ENCODE assay signal across 3 cellular contexts in the genomic region with DNA sequence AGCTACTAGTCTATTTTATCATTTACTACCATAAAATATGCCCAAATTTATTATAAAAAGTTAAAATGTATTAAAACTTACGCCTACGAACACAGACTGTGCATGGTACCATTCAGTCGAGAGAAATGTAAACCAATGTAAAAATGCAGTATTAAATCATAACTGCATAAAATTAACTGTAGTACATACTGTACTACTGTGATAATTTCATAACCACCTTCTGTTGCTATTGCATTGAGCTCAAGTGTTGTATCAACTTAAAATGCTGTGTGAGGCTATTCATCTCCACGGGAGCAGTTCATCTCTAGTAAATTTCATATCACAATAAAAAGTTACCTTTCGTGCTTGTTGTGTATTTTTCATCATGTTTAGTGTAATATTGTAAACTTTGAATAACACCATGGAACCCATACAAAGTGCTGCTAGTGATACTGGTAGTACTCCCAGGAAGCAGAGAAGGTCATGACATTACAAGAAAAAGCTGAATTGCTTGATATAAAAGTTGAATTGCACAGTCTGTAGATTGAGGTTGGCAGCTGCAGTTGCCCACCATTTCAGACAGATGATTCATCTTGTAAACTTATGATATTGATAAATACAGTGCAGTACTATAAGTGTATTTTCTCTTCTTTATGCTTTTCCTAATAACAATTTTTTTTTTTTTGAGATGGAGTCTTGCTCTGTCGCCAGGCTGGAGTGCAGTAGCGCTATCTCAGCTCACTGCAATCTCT.
TF ChIP-seq lines count a peak whose summit lies in the region.

No MANE protein-coding gene starts in this region.

TF ChIP-seq in A549, 52 proteins besides CTCF, POLR2A, EP300 and RAD21:
- no peak for TF ChIP-seq CBX8 (IDR thresholded peaks at IDR 0.05)
- TF ChIP-seq KDM1A (IDR thresholded peaks at IDR 0.05; ENCODE audit: low read depth) = no peak
- no peak for TF ChIP-seq MAFK (IDR thresholded peaks at IDR 0.05; ENCODE audit: partially characterized antibody)
- TF ChIP-seq JUNB (IDR thresholded peaks at IDR 0.05) = 0 out of 2 replicates have a peak, but pooled peaks have one; percentile 16
- TF ChIP-seq NR3C1 (IDR thresholded peaks at IDR 0.05) = no peak
- TF ChIP-seq FOXS1 (CRISPR knock-in tag; IDR thresholded peaks at IDR 0.05) = no peak

TF ChIP-seq in SK-N-SH, 30 proteins besides CTCF, POLR2A, EP300 and RAD21 (continues in another document):
- TF ChIP-seq, protein P1, sequence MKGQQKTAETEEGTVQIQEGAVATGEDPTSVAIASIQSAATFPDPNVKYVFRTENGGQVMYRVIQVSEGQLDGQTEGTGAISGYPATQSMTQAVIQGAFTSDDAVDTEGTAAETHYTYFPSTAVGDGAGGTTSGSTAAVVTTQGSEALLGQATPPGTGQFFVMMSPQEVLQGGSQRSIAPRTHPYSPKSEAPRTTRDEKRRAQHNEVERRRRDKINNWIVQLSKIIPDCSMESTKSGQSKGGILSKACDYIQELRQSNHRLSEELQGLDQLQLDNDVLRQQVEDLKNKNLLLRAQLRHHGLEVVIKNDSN (IDR thresholded peaks at IDR 0.05; ENCODE audit: borderline replicate concordance, low read depth) = no peak
- TF ChIP-seq GATA2 (CRISPR knock-in tag; IDR thresholded peaks at IDR 0.05) = no peak
- TF ChIP-seq RFX5 (IDR thresholded peaks at IDR 0.05; ENCODE audit: low read length) = no peak
- 0 out of 2 replicates have a peak, but pooled peaks have one; percentile 11 for TF ChIP-seq TEAD4 (IDR thresholded peaks at IDR 0.05; ENCODE audit: borderline replicate concordance, insufficient read depth)
- TF ChIP-seq, protein P2, sequence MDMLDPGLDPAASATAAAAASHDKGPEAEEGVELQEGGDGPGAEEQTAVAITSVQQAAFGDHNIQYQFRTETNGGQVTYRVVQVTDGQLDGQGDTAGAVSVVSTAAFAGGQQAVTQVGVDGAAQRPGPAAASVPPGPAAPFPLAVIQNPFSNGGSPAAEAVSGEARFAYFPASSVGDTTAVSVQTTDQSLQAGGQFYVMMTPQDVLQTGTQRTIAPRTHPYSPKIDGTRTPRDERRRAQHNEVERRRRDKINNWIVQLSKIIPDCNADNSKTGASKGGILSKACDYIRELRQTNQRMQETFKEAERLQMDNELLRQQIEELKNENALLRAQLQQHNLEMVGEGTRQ (IDR thresholded peaks at IDR 0.05; ENCODE audit: borderline replicate concordance, low read depth, low read length) = no peak
- no peak for TF ChIP-seq EZH2phosphoT487 (IDR thresholded peaks at IDR 0.05; ENCODE audit: borderline replicate concordance, low read depth)
- peak; percentile 74; the same call in 1 of the 2 replicates for TF ChIP-seq RXRA (IDR thresholded peaks at IDR 0.05; ENCODE audit: borderline replicate concordance, low read depth)
- TF ChIP-seq FOXJ3 (CRISPR knock-in tag; IDR thresholded peaks at IDR 0.05) = no peak
- TF ChIP-seq ELF1 (IDR thresholded peaks at IDR 0.05) = no peak
- TF ChIP-seq, protein P3, sequence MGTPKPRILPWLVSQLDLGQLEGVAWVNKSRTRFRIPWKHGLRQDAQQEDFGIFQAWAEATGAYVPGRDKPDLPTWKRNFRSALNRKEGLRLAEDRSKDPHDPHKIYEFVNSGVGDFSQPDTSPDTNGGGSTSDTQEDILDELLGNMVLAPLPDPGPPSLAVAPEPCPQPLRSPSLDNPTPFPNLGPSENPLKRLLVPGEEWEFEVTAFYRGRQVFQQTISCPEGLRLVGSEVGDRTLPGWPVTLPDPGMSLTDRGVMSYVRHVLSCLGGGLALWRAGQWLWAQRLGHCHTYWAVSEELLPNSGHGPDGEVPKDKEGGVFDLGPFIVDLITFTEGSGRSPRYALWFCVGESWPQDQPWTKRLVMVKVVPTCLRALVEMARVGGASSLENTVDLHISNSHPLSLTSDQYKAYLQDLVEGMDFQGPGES (IDR thresholded peaks at IDR 0.05; ENCODE audit: low read depth, low read length) = no peak
- TF ChIP-seq, protein P4, sequence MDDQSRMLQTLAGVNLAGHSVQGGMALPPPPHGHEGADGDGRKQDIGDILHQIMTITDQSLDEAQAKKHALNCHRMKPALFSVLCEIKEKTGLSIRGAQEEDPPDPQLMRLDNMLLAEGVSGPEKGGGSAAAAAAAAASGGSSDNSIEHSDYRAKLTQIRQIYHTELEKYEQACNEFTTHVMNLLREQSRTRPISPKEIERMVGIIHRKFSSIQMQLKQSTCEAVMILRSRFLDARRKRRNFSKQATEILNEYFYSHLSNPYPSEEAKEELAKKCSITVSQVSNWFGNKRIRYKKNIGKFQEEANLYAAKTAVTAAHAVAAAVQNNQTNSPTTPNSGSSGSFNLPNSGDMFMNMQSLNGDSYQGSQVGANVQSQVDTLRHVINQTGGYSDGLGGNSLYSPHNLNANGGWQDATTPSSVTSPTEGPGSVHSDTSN (IDR thresholded peaks at IDR 0.05) = peak; percentile 88
- no peak for TF ChIP-seq YY1 (IDR thresholded peaks at IDR 0.05; ENCODE audit: low read depth)
- peak; percentile 37; the same call in 1 of the 2 replicates for TF ChIP-seq NFIC (IDR thresholded peaks at IDR 0.05; ENCODE audit: borderline replicate concordance)
- TF ChIP-seq MEF2A (IDR thresholded peaks at IDR 0.05; ENCODE audit: borderline replicate concordance, low read depth) = no peak
- no peak for TF ChIP-seq RCOR1 (IDR thresholded peaks at IDR 0.05; ENCODE audit: low read length)
- no peak for TF ChIP-seq NRF1 (IDR thresholded peaks at IDR 0.05; ENCODE audit: low read depth, low read length)
- TF ChIP-seq JUND (IDR thresholded peaks at IDR 0.05) = peak; percentile 67
- peak; percentile 62; the same call in 1 of the 2 replicates for TF ChIP-seq FOSL2 (IDR thresholded peaks at IDR 0.05; ENCODE audit: borderline replicate concordance, low read depth)
- TF ChIP-seq POLR2AphosphoS5 (IDR thresholded peaks at IDR 0.05; ENCODE audit: low read depth, low read length) = no peak
- peak; percentile 72 for TF ChIP-seq TCF12 (IDR thresholded peaks at IDR 0.05)
- TF ChIP-seq FOXM1 (IDR thresholded peaks at IDR 0.05; ENCODE audit: low read depth) = no peak
- TF ChIP-seq, protein P5, sequence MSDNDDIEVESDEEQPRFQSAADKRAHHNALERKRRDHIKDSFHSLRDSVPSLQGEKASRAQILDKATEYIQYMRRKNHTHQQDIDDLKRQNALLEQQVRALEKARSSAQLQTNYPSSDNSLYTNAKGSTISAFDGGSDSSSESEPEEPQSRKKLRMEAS (IDR thresholded peaks at IDR 0.05; ENCODE audit: low read depth) = no peak

TF ChIP-seq in GM12891, 5 proteins besides CTCF, POLR2A, EP300 and RAD21:
- TF ChIP-seq POU2F2 (IDR thresholded peaks at IDR 0.05; ENCODE audit: low read depth, low read length) (no peak), PAX5 (IDR thresholded peaks at IDR 0.05; ENCODE audit: insufficient read depth, low read length, severe bottlenecking) (no peak), TAF1 (IDR thresholded peaks at IDR 0.05; ENCODE audit: low read depth, low read length) (no peak), SPI1 (IDR thresholded peaks at IDR 0.05; ENCODE audit: low read depth, low read length) (no peak), POLR2AphosphoS5 (IDR thresholded peaks at IDR 0.05; ENCODE audit: low read depth, low read length) (no peak)
TF ChIP-seq in GM12891: peak in this region for 0.
